In the genomic region with DNA sequence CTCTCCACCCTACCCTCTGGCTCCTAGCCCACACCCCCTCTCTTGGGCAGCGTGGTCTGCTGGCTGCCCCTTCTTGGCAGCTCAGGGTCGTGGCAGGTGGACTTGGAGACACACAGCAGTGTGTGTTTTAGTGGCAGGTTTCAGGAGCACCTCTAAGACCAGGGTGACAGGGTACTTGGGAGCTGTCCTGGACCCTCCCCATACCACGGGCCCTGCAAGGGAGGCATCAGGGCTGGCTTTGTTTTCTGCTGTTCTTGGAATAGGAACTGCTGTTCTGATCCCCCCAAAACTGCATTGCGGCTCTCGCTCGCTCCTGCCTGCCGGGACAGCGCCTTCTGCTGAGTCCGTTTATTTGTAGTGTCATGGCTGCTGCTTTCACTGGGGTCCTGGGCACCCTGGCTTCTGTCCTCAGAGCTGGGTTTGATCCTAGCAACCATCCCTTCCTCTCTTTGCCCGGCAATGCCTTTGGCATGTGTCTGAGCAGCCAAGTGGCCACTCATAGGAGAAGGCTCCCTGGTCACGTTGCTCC, we compare ENCODE assay signal across 22 cellular contexts. TPM values are rescaled to one million over a fixed set of nuclear protein-coding genes. Genes with fewer than 3 reads are reported as not detected.
"Had no signal": no experiment of that assay in that cellular context is flagged by ENCODE, and none has a peak within 500 bp of the region (broad histone marks: within the 10 kb centered on the region; RNA-seq: fewer than 3 reads in every experiment).

No MANE protein-coding gene starts in this region.

- H3K36me3 ChIP-seq: MG63 had no signal

- H3K4me2 ChIP-seq: SK-N-SH had no signal

- DNase-seq: IMR-90, Karpas-422, KG1, MG63, NCI-H1092, NCI-H1105 treated with DMSO at 0.1 percent for 48 hours, NCI-H1436, NCI-H187, NCI-H2029, NCI-H2081 treated with DMSO at 0.1 percent for 48 hours, NCI-H2171 treated with DMSO at 0.1 percent for 48 hours, NCI-H345, NCI-H446 treated with DMSO at 0.1 percent for 48 hours, NCI-H510A treated with DMSO at 0.1 percent for 48 hours, NCI-H526, NCI-H82, RPMI8226, SHP77, SK-N-SH, SW 1271 had no signal

- H3K27me3 ChIP-seq: MG63 had no signal

- H3K4me3 ChIP-seq: MG63 had no signal

- H3K9ac ChIP-seq: SK-N-SH had no signal

- H3K9me3 ChIP-seq: MG63, SK-N-SH had no signal

RNA-seq across cellular contexts. Expression of gene COMP, which starts 12.2 kb away (rescaled TPM):
- total RNA-seq: HT-29, SK-MEL-5 had no signal
